In the genomic region with DNA sequence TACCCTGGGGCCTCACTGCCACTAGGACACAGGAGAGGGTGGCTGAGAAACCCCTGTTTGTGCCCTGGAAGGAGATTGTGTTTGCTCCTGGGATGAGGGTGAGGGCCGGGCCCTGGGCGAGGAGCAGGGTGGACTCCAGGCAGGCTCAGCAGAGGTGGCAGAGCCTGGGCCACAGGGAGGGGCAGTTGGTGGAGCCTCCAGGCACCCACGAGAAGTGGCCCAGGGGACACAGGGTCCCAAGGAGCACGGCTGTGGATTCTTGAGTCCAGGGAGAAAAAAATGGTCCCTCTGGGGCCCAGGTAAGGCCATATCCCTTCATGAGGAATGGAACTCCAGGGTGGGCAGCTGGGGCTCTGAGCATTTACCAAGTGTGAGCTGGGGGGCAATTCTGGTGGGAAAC, we compare ENCODE assay signal across 36 cellular contexts. TPM values are rescaled to one million over a fixed set of nuclear protein-coding genes. Genes with fewer than 3 reads are reported as not detected.
"Had no signal": no experiment of that assay in that cellular context is flagged by ENCODE, and none has a peak within 500 bp of the region (broad histone marks: within the 10 kb centered on the region; RNA-seq: fewer than 3 reads in every experiment).

No MANE protein-coding gene starts in this region.

- H3K4me3 Mint-ChIP-seq: activated B cell treated with CpG ODN at 0.5 μM for 24 hours; activated CD8-positive, alpha-beta T cell treated with anti-CD3 and anti-CD28 coated beads for 36 hours; activated naive CD8-positive, alpha-beta T cell treated with anti-CD3 and anti-CD28 coated beads for 36 hours; activated T-cell treated with anti-CD3 and anti-CD28 coated beads, Interleukin-2, amount 50 U/mL, for 72 hours; activated T-helper 17 cell treated with anti-CD3 and anti-CD28 coated beads, Interleukin-2, amount 50 U/mL, for 72 hours had no signal

- DNase-seq: activated B cell treated with CpG ODN at 0.5 μM for 24 hours; activated CD4-positive, alpha-beta T cell treated with anti-CD3 and anti-CD28 coated beads for 4 hours; activated CD4-positive, CD25-positive, alpha-beta regulatory T cell treated with anti-CD3 and anti-CD28 coated beads, Interleukin-2, amount 50 U/mL, for 72 hours; activated CD8-positive, alpha-beta T cell treated with anti-CD3 and anti-CD28 coated beads for 36 hours; activated effector memory CD4-positive, alpha-beta T cell treated with anti-CD3 and anti-CD28 coated beads, Interleukin-2, amount 50 U/mL, for 16 hours; activated naive CD4-positive, alpha-beta T cell; activated naive CD4-positive, alpha-beta T cell treated with anti-CD3 and anti-CD28 coated beads, Interleukin-2, amount 50 U/mL, for 16 hours; activated naive CD8-positive, alpha-beta T cell treated with anti-CD3 and anti-CD28 coated beads for 36 hours; activated T-cell treated with anti-CD3 and anti-CD28 coated beads, Interleukin-2, amount 50 U/mL, for 1 hour; activated T-cell treated with anti-CD3 and anti-CD28 coated beads, Interleukin-2, amount 50 U/mL, for 72 hours; amniotic stem cell; brain microvascular endothelial cell; Kasumi-1; KG1; MG63; NCI-H1048; NCI-H1105 treated with DMSO at 0.1 percent for 48 hours; NCI-H1436; NCI-H1694; NCI-H1930; NCI-H2081 treated with DMSO at 0.1 percent for 48 hours; NCI-H345; NCI-H524 treated with DMSO at 0.1 percent for 48 hours; PC-9; SW 1271; T-helper 1 cell; T-helper 2 cell; T-helper 9 cell had no signal

- H3K9me3 ChIP-seq: MG63 had no signal

- ATAC-seq: activated CD8-positive, alpha-beta T cell treated with anti-CD3 and anti-CD28 coated beads for 36 hours; activated T-cell treated with anti-CD3 and anti-CD28 coated beads, Interleukin-2, amount 50 U/mL, for 72 hours; activated T-helper 17 cell treated with anti-CD3 and anti-CD28 coated beads, Interleukin-2, amount 50 U/mL, for 72 hours had no signal

- H3K9me3 Mint-ChIP-seq: activated B cell treated with CpG ODN at 0.5 μM for 24 hours; activated CD8-positive, alpha-beta T cell treated with anti-CD3 and anti-CD28 coated beads for 36 hours; activated naive CD8-positive, alpha-beta T cell treated with anti-CD3 and anti-CD28 coated beads for 36 hours; activated T-cell treated with anti-CD3 and anti-CD28 coated beads, Interleukin-2, amount 50 U/mL, for 72 hours; activated T-helper 17 cell treated with anti-CD3 and anti-CD28 coated beads, Interleukin-2, amount 50 U/mL, for 72 hours had no signal

- H3K4me1 Mint-ChIP-seq: activated B cell treated with CpG ODN at 0.5 μM for 24 hours; activated naive CD8-positive, alpha-beta T cell treated with anti-CD3 and anti-CD28 coated beads for 36 hours; activated T-helper 17 cell treated with anti-CD3 and anti-CD28 coated beads, Interleukin-2, amount 50 U/mL, for 72 hours had no signal

- H3K27ac ChIP-seq: brain microvascular endothelial cell, PC-9, RWPE1, VCaP had no signal

- H3K4me3 ChIP-seq: MG63, PC-9 had no signal

- H3K27ac Mint-ChIP-seq: activated B cell treated with CpG ODN at 0.5 μM for 24 hours; activated CD8-positive, alpha-beta T cell treated with anti-CD3 and anti-CD28 coated beads for 36 hours; activated naive CD8-positive, alpha-beta T cell treated with anti-CD3 and anti-CD28 coated beads for 36 hours; activated T-cell treated with anti-CD3 and anti-CD28 coated beads, Interleukin-2, amount 50 U/mL, for 72 hours; activated T-helper 17 cell treated with anti-CD3 and anti-CD28 coated beads, Interleukin-2, amount 50 U/mL, for 72 hours had no signal

- H3K4me2 ChIP-seq: PC-9 had no signal

- H3K27me3 ChIP-seq: brain microvascular endothelial cell, MG63 had no signal

- H3K36me3 ChIP-seq: brain microvascular endothelial cell, MG63 had no signal

- H3K27me3 Mint-ChIP-seq: activated CD8-positive, alpha-beta T cell treated with anti-CD3 and anti-CD28 coated beads for 36 hours; activated naive CD8-positive, alpha-beta T cell treated with anti-CD3 and anti-CD28 coated beads for 36 hours; activated T-helper 17 cell treated with anti-CD3 and anti-CD28 coated beads, Interleukin-2, amount 50 U/mL, for 72 hours had no signal

- H3K36me3 Mint-ChIP-seq: activated naive CD8-positive, alpha-beta T cell treated with anti-CD3 and anti-CD28 coated beads for 36 hours had no signal

RNA-seq across cellular contexts. Expression of a gene that starts 8.3 kb away (rescaled TPM):
- total RNA-seq: activated B cell treated with CpG ODN at 0.5 μM for 24 hours; activated CD8-positive, alpha-beta memory T cell treated with anti-CD3 and anti-CD28 coated beads for 36 hours; activated CD8-positive, alpha-beta T cell treated with anti-CD3 and anti-CD28 coated beads for 36 hours; activated naive CD8-positive, alpha-beta T cell treated with anti-CD3 and anti-CD28 coated beads for 36 hours; activated T-cell treated with anti-CD3 and anti-CD28 coated beads, Interleukin-2, amount 50 U/mL, for 72 hours; activated T-helper 17 cell treated with anti-CD3 and anti-CD28 coated beads, Interleukin-2, amount 50 U/mL, for 72 hours; aorta; NCI-H460; OCI-LY7; Right ventricle myocardium superior had no signal

RNA-seq across cellular contexts. Expression of a gene that starts 18.5 kb away (rescaled TPM):
- total RNA-seq: activated B cell treated with CpG ODN at 0.5 μM for 24 hours; activated CD8-positive, alpha-beta memory T cell treated with anti-CD3 and anti-CD28 coated beads for 36 hours; activated CD8-positive, alpha-beta T cell treated with anti-CD3 and anti-CD28 coated beads for 36 hours; activated naive CD8-positive, alpha-beta T cell treated with anti-CD3 and anti-CD28 coated beads for 36 hours; activated T-cell treated with anti-CD3 and anti-CD28 coated beads, Interleukin-2, amount 50 U/mL, for 72 hours; activated T-helper 17 cell treated with anti-CD3 and anti-CD28 coated beads, Interleukin-2, amount 50 U/mL, for 72 hours; NCI-H460; OCI-LY7; PC-9; Right ventricle myocardium superior had no signal
- polyA plus RNA-seq: aorta had no signal

RNA-seq across cellular contexts. Expression of a gene that starts 19.0 kb away (rescaled TPM):
- total RNA-seq: activated B cell treated with CpG ODN at 0.5 μM for 24 hours; activated CD8-positive, alpha-beta memory T cell treated with anti-CD3 and anti-CD28 coated beads for 36 hours; activated CD8-positive, alpha-beta T cell treated with anti-CD3 and anti-CD28 coated beads for 36 hours; activated naive CD8-positive, alpha-beta T cell treated with anti-CD3 and anti-CD28 coated beads for 36 hours; activated T-cell treated with anti-CD3 and anti-CD28 coated beads, Interleukin-2, amount 50 U/mL, for 72 hours; activated T-helper 17 cell treated with anti-CD3 and anti-CD28 coated beads, Interleukin-2, amount 50 U/mL, for 72 hours; aorta; NCI-H460; OCI-LY7; PC-9; Right ventricle myocardium superior had no signal
- polyA plus RNA-seq: aorta had no signal
